In the genomic region with DNA sequence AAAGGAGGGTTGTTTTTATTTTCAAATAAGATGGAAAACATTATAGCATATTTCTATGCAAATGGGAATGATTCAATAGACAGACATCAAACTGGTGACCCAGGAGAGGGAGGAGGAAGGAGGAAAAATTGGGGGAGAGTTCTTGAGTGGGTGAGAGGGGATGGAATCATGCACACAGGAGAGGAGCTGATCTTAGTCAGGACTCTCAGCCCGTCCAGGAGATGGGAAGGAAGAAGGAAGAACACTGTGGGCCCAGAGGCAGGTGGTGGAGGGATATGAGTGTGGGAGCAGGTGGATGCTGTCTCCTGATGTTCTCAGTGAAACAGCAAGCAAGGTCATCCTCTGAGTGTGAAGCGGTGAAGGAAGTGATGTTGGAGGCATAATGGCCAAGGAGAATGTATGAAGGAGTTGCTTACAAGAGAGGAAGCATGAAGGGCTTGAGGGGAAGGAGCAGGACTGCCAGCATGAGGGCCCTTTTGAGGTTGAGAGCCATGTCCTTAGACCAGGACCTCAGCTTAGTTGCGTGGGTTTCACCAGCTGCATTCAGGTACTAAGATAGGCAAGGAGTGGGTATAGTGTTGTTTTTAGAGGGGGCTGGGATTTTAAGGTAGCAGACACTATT, we compare ENCODE assay signal across 12 cellular contexts.
DNase-seq lines count a peak whose midpoint lies in the region; ATAC-seq and TF ChIP-seq lines count a peak whose summit lies in the region.
"Had no signal": no experiment of that assay in that cellular context is flagged by ENCODE, and none has a peak within 500 bp of the region (broad histone marks: within the 10 kb centered on the region; RNA-seq: fewer than 3 reads in every experiment).

No MANE protein-coding gene starts in this region.

- H3K27me3 Mint-ChIP-seq in type B pancreatic cell = no peaks in the 10 kb centered on the region

- intact Hi-C loops in sciatic nerve (cut with DNase I) = no loop called here

- H3K9me3 Mint-ChIP-seq in type B pancreatic cell = no peaks in the 10 kb centered on the region
- H3K9me3 Mint-ChIP-seq: HFFc6 had no signal

- DNase-seq in RPMI8226 = peak; percentile 8
- no peak for DNase-seq in sciatic nerve (ENCODE audit: low spot score)
- DNase-seq in DMS79 (lab: John Stamatoyannopoulos, UW) = no peak
- no peak for DNase-seq in NCI-H2107 (lab: John Stamatoyannopoulos, UW)
- DNase-seq in COR-L47 (lab: John Stamatoyannopoulos, UW) = no peak
- DNase-seq in type B pancreatic cell (ENCODE audit: extremely low spot score, unreplicated experiment) = no peak
- DNase-seq: activated T-cell treated with anti-CD3 and anti-CD28 coated beads, Interleukin-2, amount 50 U/mL, for 1 hour; dermis blood vessel endothelial cell; HFFc6; NCI-H1436 treated with DMSO at 0.1 percent for 48 hours had no signal

- TF ChIP-seq CTCF in type B pancreatic cell (conservative IDR thresholded peaks at IDR 0.05) = no peak

- peaks cover 20% of the 10 kb centered on the region for H3K4me1 Mint-ChIP-seq in type B pancreatic cell (ENCODE audit: unreplicated experiment)

- peaks cover 4% of the 10 kb centered on the region for H3K36me3 Mint-ChIP-seq in type B pancreatic cell

- no peak overlapping the region for H3K27ac Mint-ChIP-seq in type B pancreatic cell
- H3K27ac Mint-ChIP-seq: HFFc6 had no signal

- H3K4me3 Mint-ChIP-seq in type B pancreatic cell = no peak overlapping the region
- H3K4me3 Mint-ChIP-seq: HFFc6 had no signal

- peak; percentile 43 for ATAC-seq in GM19395 (IDR thresholded peaks at IDR 0.05; ENCODE audit: unreplicated experiment)
- peak; percentile 14 for ATAC-seq in HG02852 (IDR thresholded peaks at IDR 0.05; ENCODE audit: unreplicated experiment)
- ATAC-seq in sciatic nerve = peak; percentile 43
